In the genomic region with DNA sequence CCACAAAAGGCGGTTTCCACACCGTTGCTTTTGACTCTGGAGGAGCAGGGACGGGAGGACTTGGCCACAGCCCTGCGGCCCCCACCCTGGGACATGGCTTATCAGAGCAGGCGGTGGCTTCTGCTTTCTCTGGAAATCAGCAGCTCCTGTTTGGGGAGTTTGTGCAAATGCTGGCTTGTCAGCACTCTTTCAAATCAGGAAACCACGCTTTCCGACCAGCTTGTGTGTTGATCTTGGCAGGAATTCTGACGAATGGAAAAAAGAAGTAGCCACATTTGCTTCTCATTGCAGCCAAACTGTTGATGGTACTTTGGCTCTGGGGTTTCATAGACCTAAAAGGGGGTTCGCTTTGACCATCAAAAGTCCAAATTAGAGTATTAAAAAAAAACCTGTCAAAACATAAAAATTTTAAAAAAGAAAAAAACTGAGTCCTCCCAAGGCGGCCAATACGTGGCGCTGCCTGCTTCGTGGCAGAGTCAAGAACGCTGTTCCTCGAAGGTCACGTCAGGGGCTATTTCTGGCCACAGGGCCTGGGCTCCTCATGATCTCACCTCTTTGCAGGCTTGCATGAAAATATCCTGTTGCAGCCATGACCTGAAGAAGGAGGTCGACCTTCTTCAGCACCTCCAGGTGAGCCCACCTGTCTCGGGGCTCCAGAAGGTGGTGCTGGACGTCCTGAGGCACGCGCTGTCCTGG, we compare ENCODE assay signal across 10 cellular contexts.
A peak's percentile ranks its signal among the peaks of the same experiment; 100 is the strongest.
DNase-seq lines count a peak whose midpoint lies in the region; ATAC-seq and TF ChIP-seq lines count a peak whose summit lies in the region.
"Had no signal": no experiment of that assay in that cellular context is flagged by ENCODE, and none has a peak within 500 bp of the region (broad histone marks: within the 10 kb centered on the region; RNA-seq: fewer than 3 reads in every experiment).

No MANE protein-coding gene starts in this region.

- H3K9me3 Mint-ChIP-seq in osteocyte (ENCODE audit: unreplicated experiment) = no peaks in the 10 kb centered on the region
- H3K9me3 Mint-ChIP-seq: activated naive CD4-positive, alpha-beta T cell treated with anti-CD3 and anti-CD28 coated beads, Interleukin-2, amount 50 U/mL, for 24 hours had no signal

- DNase-seq in ELF-1 (ENCODE audit: low read depth, low spot score) (peak; percentile 12), OCI-M1 (lab: John Stamatoyannopoulos, UW) (peak; percentile 82), fibroblast of peridontal ligament (ENCODE audit: extremely low read depth) (peak; percentile 94), osteocyte (ENCODE audit: extremely low spot score, unreplicated experiment) (no peak), NCI-H1105 treated with DMSO at 0.1 percent for 48 hours (lab: John Stamatoyannopoulos, UW) (no peak), SW480 (ENCODE audit: low spot score) (no peak), SIG-M5 (lab: John Stamatoyannopoulos, UW) (no peak)
- DNase-seq: stimulated activated CD4-positive, alpha-beta T cell treated with anti-CD3 and anti-CD28 coated beads, Interleukin-12 subunit alpha, Interleukin-12 subunit beta, amount 100 ng/mL, for 4 hours had no signal

- no peak overlapping the region for H3K4me3 Mint-ChIP-seq in osteocyte (ENCODE audit: unreplicated experiment)
- H3K4me3 Mint-ChIP-seq: activated naive CD4-positive, alpha-beta T cell treated with anti-CD3 and anti-CD28 coated beads, Interleukin-2, amount 50 U/mL, for 24 hours had no signal

- no peak for ATAC-seq in GM21381 (IDR thresholded peaks at IDR 0.05; ENCODE audit: unreplicated experiment)

- H3K27ac Mint-ChIP-seq in osteocyte (ENCODE audit: unreplicated experiment) = peak overlapping the region; percentile 64
- H3K27ac Mint-ChIP-seq: activated naive CD4-positive, alpha-beta T cell treated with anti-CD3 and anti-CD28 coated beads, Interleukin-2, amount 50 U/mL, for 24 hours had no signal

- no peak for TF ChIP-seq CTCF in osteocyte (IDR thresholded peaks at IDR 0.05)

- H3K4me1 Mint-ChIP-seq in osteocyte (ENCODE audit: unreplicated experiment) = peaks cover 46% of the 10 kb centered on the region
- H3K4me1 Mint-ChIP-seq: activated naive CD4-positive, alpha-beta T cell treated with anti-CD3 and anti-CD28 coated beads, Interleukin-2, amount 50 U/mL, for 24 hours had no signal

- no peaks in the 10 kb centered on the region for H3K27me3 Mint-ChIP-seq in osteocyte (ENCODE audit: unreplicated experiment)

- H3K36me3 Mint-ChIP-seq in osteocyte (ENCODE audit: unreplicated experiment) = no peaks in the 10 kb centered on the region
- H3K36me3 Mint-ChIP-seq: activated naive CD4-positive, alpha-beta T cell treated with anti-CD3 and anti-CD28 coated beads, Interleukin-2, amount 50 U/mL, for 24 hours had no signal

Comparison
In these comparisons a context has a peak if more than half of its experiments do, and no peak if none do; other contexts are left out.
1. DNase-seq: peak in ELF-1 (single experiment), OCI-M1 (single experiment) and fibroblast of peridontal ligament (single experiment); none in osteocyte (single experiment), NCI-H1105 treated with DMSO at 0.1 percent for 48 hours (single experiment), SW480 (single experiment) and SIG-M5 (single experiment).